In genomic region chr5:107633171-107633901, GRCh38 we compare ENCODE assay signal across 14 cellular contexts. TPM values are rescaled to one million over a fixed set of nuclear protein-coding genes. Genes with fewer than 3 reads are reported as not detected.
DNase-seq lines count a peak whose midpoint lies in the region; ATAC-seq and TF ChIP-seq lines count a peak whose summit lies in the region.
"Had no signal": no experiment of that assay in that cellular context is flagged by ENCODE, and none has a peak within 500 bp of the region (broad histone marks: within the 10 kb centered on the region; RNA-seq: fewer than 3 reads in every experiment).

No MANE protein-coding gene starts in this region.

- peaks cover 44% of the 10 kb centered on the region for H3K4me1 Mint-ChIP-seq in WTC11

- H4K91ac ChIP-seq in IMR-90 (ENCODE audit: insufficient read depth, low read depth, low read length), result no peak overlapping the region

- H3K9me3 ChIP-seq in IMR-90 (ENCODE audit: control insufficient read depth, insufficient read depth, low read length), result no peaks in the 10 kb centered on the region
- no peaks in the 10 kb centered on the region for H3K9me3 ChIP-seq in spleen
- no peaks in the 10 kb centered on the region for H3K9me3 ChIP-seq in tibial artery
- H3K9me3 ChIP-seq: stomach had no signal

- H3K9me3 Mint-ChIP-seq in WTC11, result no peaks in the 10 kb centered on the region
- H3K9me3 Mint-ChIP-seq: activated naive CD4-positive, alpha-beta T cell treated with anti-CD3 and anti-CD28 coated beads for 36 hours had no signal

- H2BK5ac ChIP-seq in IMR-90 (ENCODE audit: low read depth, low read length, poor library complexity, severe bottlenecking), result no peak overlapping the region

- no peak for TF ChIP-seq RAD21 in IMR-90 (IDR thresholded peaks at IDR 0.05; ENCODE audit: low read length)

- H3K36me3 ChIP-seq in IMR-90 (ENCODE audit: control insufficient read depth, insufficient read depth, low read length), result no peaks in the 10 kb centered on the region
- no peaks in the 10 kb centered on the region for H3K36me3 ChIP-seq in spleen
- H3K36me3 ChIP-seq in tibial artery, result no peaks in the 10 kb centered on the region
- H3K36me3 ChIP-seq: stomach had no signal

- H2BK20ac ChIP-seq in IMR-90 (ENCODE audit: low read depth, low read length), result no peak overlapping the region

- TF ChIP-seq POLR2A in IMR-90 (IDR thresholded peaks at IDR 0.05; ENCODE audit: low read depth, low read length) (no peak), spleen (IDR thresholded peaks at IDR 0.05) (no peak)

- in situ Hi-C loops in IMR-90 (cut with MboI; ENCODE audit: low sequenced_read_pairs), result no loop called here

- H3K27ac Mint-ChIP-seq in WTC11, result no peak overlapping the region
- H3K27ac Mint-ChIP-seq: activated naive CD4-positive, alpha-beta T cell treated with anti-CD3 and anti-CD28 coated beads for 36 hours had no signal

- no peaks in the 10 kb centered on the region for H3K27me3 ChIP-seq in IMR-90 (ENCODE audit: control insufficient read depth, insufficient read depth, low read length)
- H3K27me3 ChIP-seq in spleen (replicated peaks in 1 of 7), result no peaks in the 10 kb centered on the region
- no peaks in the 10 kb centered on the region for H3K27me3 ChIP-seq in tibial artery
- H3K27me3 ChIP-seq: stomach had no signal

- TF ChIP-seq CTCF in IMR-90 (conservative IDR thresholded peaks at IDR 0.05; ENCODE audit: low read depth, low read length), result no peak
- no peak for TF ChIP-seq CTCF in WTC11 (IDR thresholded peaks at IDR 0.05)
- TF ChIP-seq CTCF in fibroblast of the aortic adventitia (IDR thresholded peaks at IDR 0.05; ENCODE audit: insufficient read depth, low read length), result no peak
- TF ChIP-seq CTCF in spleen (IDR thresholded peaks at IDR 0.05 in 8 of 11, conservative IDR thresholded peaks at IDR 0.05 in 3 of 11), result no peak
- no peak for TF ChIP-seq CTCF in tibial artery (IDR thresholded peaks at IDR 0.05)

- dilution Hi-C loops in IMR-90 (cut with HindIII; ENCODE audit: low sequenced_read_pairs, unreplicated experiment), result no loop called here

- ATAC-seq in IMR-90 (ENCODE audit: low read depth), result no peak
- ATAC-seq in WTC11, result peak; percentile 58; the same call in 1 of the 2 replicates
- no peak for ATAC-seq in GM19455 (IDR thresholded peaks at IDR 0.05; ENCODE audit: unreplicated experiment)

- BruUV-seq in IMR-90 (replicated peaks; lab: Mats Ljungman, UMichigan), result no TSS peak

- H3K9me1 ChIP-seq in IMR-90 (ENCODE audit: insufficient read depth, low read length), result no peaks in the 10 kb centered on the region

- no peak overlapping the region for H2BK15ac ChIP-seq in IMR-90 (ENCODE audit: low read depth, low read length)

- no peaks in the 10 kb centered on the region; a peak in 1 of 4 replicates for H3K79me1 ChIP-seq in IMR-90 (ENCODE audit: low read depth in 1 of 2, low read length in 2 of 2)

- H4K20me1 ChIP-seq in IMR-90 (ENCODE audit: insufficient read depth, low read length), result no peaks in the 10 kb centered on the region; the same call in 1 of the 2 replicates

- H4K5ac ChIP-seq in IMR-90 (ENCODE audit: low read depth, low read length), result no peak overlapping the region

- DNase-seq in IMR-90, result peak; percentile 3
- DNase-seq in WTC11 (ENCODE audit: low spot score), result no peak
- DNase-seq in fibroblast of the aortic adventitia (ENCODE audit: low read depth), result peak; percentile 52
- no peak for DNase-seq in spleen
- DNase-seq in tibial artery, result no peak
- no peak for DNase-seq in globus pallidus (ENCODE audit: low spot score)
- DNase-seq in inferior parietal cortex (ENCODE audit: extremely low spot score), result no peak
- DNase-seq: activated CD4-positive, CD25-positive, alpha-beta regulatory T cell; activated CD8-positive, alpha-beta memory T cell treated with anti-CD3 and anti-CD28 coated beads, Interleukin-2, amount 50 U/mL, for 48 hours; activated naive CD4-positive, alpha-beta T cell treated with anti-CD3 and anti-CD28 coated beads for 36 hours; NCI-H1048; small intestine; stomach had no signal

- H3K27me3 Mint-ChIP-seq in WTC11 (ENCODE audit: low read depth), result no peaks in the 10 kb centered on the region

- H3K36me3 Mint-ChIP-seq in WTC11, result no peaks in the 10 kb centered on the region

- peak overlapping the region; percentile 44; the same call in 1 of the 2 replicates for H3K14ac ChIP-seq in IMR-90 (replicated peaks; ENCODE audit: low read depth, low read length)

- no peak overlapping the region for H2AFZ ChIP-seq in IMR-90 (replicated peaks; ENCODE audit: low read length, poor library complexity)

- H3K4me3 ChIP-seq in IMR-90 (ENCODE audit: insufficient read depth, low read depth, low read length) (no peak overlapping the region), fibroblast of the aortic adventitia (ENCODE audit: low read depth, low read length) (peak overlapping the region; percentile 19), spleen (peak overlapping the region in 1 of 8 donors; percentile 3), tibial artery (no peak overlapping the region)
- H3K4me3 ChIP-seq: stomach had no signal

- WGBS in IMR-90 (ENCODE audit: extremely low coverage in 2 of 2, insufficient read length in 1 of 2), 2 experiments, result 91% methylated on average over 4 of the region's 11 CpGs; no CpG with 5 or more reads in 1 of the 2 experiments
- WGBS in spleen, 5 donors, result 73 to 78% (median 78%) methylated on average over 11 of the region's 11 CpGs

- H3K4me1 ChIP-seq in IMR-90 (ENCODE audit: control insufficient read depth, insufficient read depth, low read length), result no peaks in the 10 kb centered on the region
- peaks cover 0 to 4% (median 0%) of the 10 kb centered on the region in 6 donors for H3K4me1 ChIP-seq in spleen
- H3K4me1 ChIP-seq in tibial artery, result peaks cover 0 to 25% (median 3%) of the 10 kb centered on the region in 4 donors
- H3K4me1 ChIP-seq: stomach had no signal

- H3K9ac ChIP-seq in IMR-90 (ENCODE audit: low read depth, low read length), result no peak overlapping the region

- H3K23ac ChIP-seq in IMR-90 (ENCODE audit: low read depth, low read length), result no peak overlapping the region

- H3K4ac ChIP-seq in IMR-90 (ENCODE audit: low read depth, low read length), result no peak overlapping the region

- POLR2A ChIA-PET in IMR-90 (lab: Charles Lee; ENCODE audit: unreplicated experiment) (no interaction called here), WTC11 (lab: Charles Lee) (no interaction called here)

- H2AK9ac ChIP-seq in IMR-90 (replicated peaks; ENCODE audit: low read depth, low read length, poor library complexity), result no peak overlapping the region

- no peak overlapping the region for H2BK120ac ChIP-seq in IMR-90 (ENCODE audit: low read depth, low read length)

- no peak overlapping the region for H2AK5ac ChIP-seq in IMR-90 (ENCODE audit: low read depth, low read length)

- no peak overlapping the region for H4K8ac ChIP-seq in IMR-90 (ENCODE audit: low read depth in 2 of 2, low read length in 2 of 2)

- no peak overlapping the region for H3K18ac ChIP-seq in IMR-90 (ENCODE audit: low read depth, low read length)

- no peak overlapping the region for H3K56ac ChIP-seq in IMR-90 (ENCODE audit: extremely low read depth, insufficient read depth, low read length)

- no peak overlapping the region for H3K4me3 Mint-ChIP-seq in WTC11
- H3K4me3 Mint-ChIP-seq: activated naive CD4-positive, alpha-beta T cell treated with anti-CD3 and anti-CD28 coated beads for 36 hours had no signal

- intact Hi-C loops in IMR-90 (cut with micrococcal nuclease), result no loop called here
- intact Hi-C loops in spleen (cut with DNase I; ENCODE audit: low total_unique reads), result no loop called here
- intact Hi-C loops in tibial artery (cut with DNase I; ENCODE audit: low total_unique reads), result no loop called here

- H3K4me2 ChIP-seq in IMR-90 (ENCODE audit: low read depth, low read length), result no peak overlapping the region

- H3K27ac ChIP-seq in IMR-90 (ENCODE audit: insufficient read depth, low read length) (no peak overlapping the region), spleen (peak overlapping the region in 5 of 8 donors; percentile 29 to 46 (median 32)), tibial artery (peak overlapping the region in 1 of 2 donors; percentile 23)
- H3K27ac ChIP-seq: stomach had no signal

- CTCF ChIA-PET in IMR-90 (lab: Yijun Ruan, JAX) (no interaction called here), WTC11 (lab: Charles Lee) (no interaction called here)

TF ChIP-seq in IMR-90, 13 proteins besides CTCF, POLR2A, EP300 and RAD21:
- TF ChIP-seq CEBPB (IDR thresholded peaks at IDR 0.05; ENCODE audit: low read depth, low read length) (no peak), MAZ (IDR thresholded peaks at IDR 0.05; ENCODE audit: borderline replicate concordance, low read depth, low read length) (no peak)

TF ChIP-seq in WTC11, 78 proteins besides CTCF, POLR2A, EP300 and RAD21 (continues in another document):
- no peak for TF ChIP-seq E2F1 (CRISPR knock-in tag; IDR thresholded peaks at IDR 0.05)
- TF ChIP-seq ATF3 (CRISPR knock-in tag; conservative IDR thresholded peaks at IDR 0.05), result no peak
- no peak for TF ChIP-seq SMAD3 (CRISPR knock-in tag; IDR thresholded peaks at IDR 0.05; ENCODE audit: borderline replicate concordance)
- TF ChIP-seq IRF2 (CRISPR knock-in tag; IDR thresholded peaks at IDR 0.05; ENCODE audit: borderline replicate concordance, low read depth), result no peak

RNA-seq across cellular contexts. Expression of gene EFNA5, which starts 37.4 kb away (rescaled TPM):
- total RNA-seq in IMR-90 (2012; rRNA removed) (1.6 and 2.2 TPM in 2 replicates), WTC11 (2021) (17.4 to 23.6 TPM (median 23.2 TPM) in 3 replicates), fibroblast of the aortic adventitia (ENCODE audit: low replicate concordance) (2.1 and 33.1 TPM in 2 replicates), spleen (10 to 100 TPM in 6 of 7 donors, 1 to 10 TPM in 1; 3.7 to 29.0 (median 14.2) TPM)
- polyA plus RNA-seq in IMR-90 (2012; rRNA removed) (1.4 and 1.5 TPM in 2 replicates), spleen (under 1 TPM; 0.33 to 0.96 (median 0.37) TPM)
- 0.65 and 1.3 TPM in 2 replicates for polyA plus RNA-seq in IMR-90 (2012; cell fraction: cytosol; rRNA removed)
- 1.1 and 3.6 TPM in 2 replicates for polyA plus RNA-seq in IMR-90 (2012; cell fraction: nucleus; rRNA removed; ENCODE audit: low replicate concordance)
- total RNA-seq: activated naive CD4-positive, alpha-beta T cell treated with anti-CD3 and anti-CD28 coated beads for 36 hours had no signal

Comparison
In these comparisons a context has a peak if more than half of its experiments do, and no peak if none do; other contexts are left out.
1. DNase-seq: peak in IMR-90 (single experiment) and fibroblast of the aortic adventitia (single experiment); none in WTC11 (single experiment), spleen (single experiment), tibial artery (0 of 2), globus pallidus (single experiment) and inferior parietal cortex (single experiment).